ENCODE assay signal across 9 cellular contexts in genomic region chr2:1538663-1539062, GRCh38.
A peak's percentile ranks its signal among the peaks of the same experiment; 100 is the strongest.
DNase-seq lines count a peak whose midpoint lies in the region; ATAC-seq and TF ChIP-seq lines count a peak whose summit lies in the region.
"Had no signal": no experiment of that assay in that cellular context is flagged by ENCODE, and none has a peak within 500 bp of the region (broad histone marks: within the 10 kb centered on the region; RNA-seq: fewer than 3 reads in every experiment).

No MANE protein-coding gene starts in this region.

- H3K27ac ChIP-seq in mammary epithelial cell (ENCODE audit: insufficient read depth, low read depth, low read length), result no peak overlapping the region

- no peak overlapping the region for H3K4me3 ChIP-seq in mammary epithelial cell (replicated peaks in 1 of 3; ENCODE audit: insufficient read depth in 1 of 3, low read depth in 2 of 3, low read length in 3 of 3)
- H3K4me3 ChIP-seq in retinal pigment epithelial cell (ENCODE audit: low read length), result no peak overlapping the region

- dilution Hi-C loops in mammary epithelial cell (cut with HindIII; ENCODE audit: low sequenced_read_pairs), result no loop called here

- no peak overlapping the region for H3K4me2 ChIP-seq in mammary epithelial cell (ENCODE audit: insufficient read depth, low read depth, low read length)

- no peaks in the 10 kb centered on the region for H3K79me2 ChIP-seq in mammary epithelial cell (ENCODE audit: insufficient read depth, low read length)

- H3K9ac ChIP-seq in mammary epithelial cell (ENCODE audit: insufficient read depth, low read length), result no peak overlapping the region

- no peaks in the 10 kb centered on the region for H3K36me3 ChIP-seq in mammary epithelial cell (ENCODE audit: insufficient read depth, low read length)

- no peaks in the 10 kb centered on the region for H3K9me3 ChIP-seq in mammary epithelial cell (replicated peaks; ENCODE audit: insufficient read depth, low read length)

- in situ Hi-C loops in mammary epithelial cell (cut with MboI; ENCODE audit: low sequenced_read_pairs in 2 of 2), result no loop called here

- ATAC-seq in HG03280 (IDR thresholded peaks at IDR 0.05; ENCODE audit: unreplicated experiment), result no peak
- ATAC-seq in Right ventricle myocardium inferior, result no peak

- 75% methylated on average over 8 of the region's 10 CpGs for WGBS in mammary epithelial cell (ENCODE audit: low coverage, missing lambda C conversion rate)

- no peak overlapping the region for H2AFZ ChIP-seq in mammary epithelial cell (ENCODE audit: low read depth, low read length)

- intact Hi-C loops in mammary epithelial cell (cut with micrococcal nuclease) (no loop called here), Right ventricle myocardium inferior (cut with DNase I) (no loop called here)

- DNase-seq in activated CD4-positive, alpha-beta T cell treated with anti-CD3 and anti-CD28 coated beads for 48 hours, result peak; percentile 57
- DNase-seq in activated CD4-positive, alpha-beta T cell treated with anti-CD3 and anti-CD28 coated beads, Interleukin-2, amount 50 U/mL, for 1 hour, result no peak
- DNase-seq in NCI-H1105 treated with DMSO at 0.1 percent for 48 hours (lab: John Stamatoyannopoulos, UW) (peak; percentile 36), mammary epithelial cell (no peak), retinal pigment epithelial cell (ENCODE audit: low read depth) (no peak), NCI-H2227 treated with DMSO at 0.1 percent for 48 hours (lab: John Stamatoyannopoulos, UW) (no peak), Right ventricle myocardium inferior (ENCODE audit: missing footprints) (no peak)
- DNase-seq: effector CD8-positive, alpha-beta T cell had no signal

- H4K20me1 ChIP-seq in mammary epithelial cell (ENCODE audit: insufficient read depth, low read length), result no peaks in the 10 kb centered on the region

- TF ChIP-seq CTCF in mammary epithelial cell (conservative IDR thresholded peaks at IDR 0.05 in 1 of 2, IDR thresholded peaks at IDR 0.05 in 1 of 2; ENCODE audit: extremely low read depth in 1 of 2, insufficient read depth in 1 of 2, low read depth in 1 of 2, low read length in 2 of 2), result peak; percentile 30 to 43
- peak; percentile 57 for TF ChIP-seq CTCF in retinal pigment epithelial cell (conservative IDR thresholded peaks at IDR 0.05; ENCODE audit: low read depth, low read length)

- no peaks in the 10 kb centered on the region for H3K4me1 ChIP-seq in mammary epithelial cell (ENCODE audit: insufficient read depth, low read length)

- BruUV-seq in mammary epithelial cell (replicated peaks; lab: Mats Ljungman, UMichigan), result no TSS peak

- no peaks in the 10 kb centered on the region for H3K27me3 ChIP-seq in mammary epithelial cell (ENCODE audit: insufficient read depth, low read length)

- CTCF ChIA-PET in mammary epithelial cell (lab: Charles Lee; ENCODE audit: low non-redundant PET), result no interaction called here

Comparison
In these comparisons a context has a peak if more than half of its experiments do, and no peak if none do; other contexts are left out.
1. DNase-seq: peak in activated CD4-positive, alpha-beta T cell treated with anti-CD3 and anti-CD28 coated beads for 48 hours (single experiment) and NCI-H1105 treated with DMSO at 0.1 percent for 48 hours (single experiment); none in activated CD4-positive, alpha-beta T cell treated with anti-CD3 and anti-CD28 coated beads, Interleukin-2, amount 50 U/mL, for 1 hour (single experiment), mammary epithelial cell (single experiment), retinal pigment epithelial cell (single experiment), NCI-H2227 treated with DMSO at 0.1 percent for 48 hours (single experiment) and Right ventricle myocardium inferior (single experiment).